Comparison of ENCODE assay signal across 27 cellular contexts in genomic region chr10:11116817-11117216, GRCh38.
"Had no signal": no experiment of that assay in that cellular context is flagged by ENCODE, and none has a peak within 500 bp of the region (broad histone marks: within the 10 kb centered on the region; RNA-seq: fewer than 3 reads in every experiment).

No MANE protein-coding gene starts in this region.

- H3K9me3 ChIP-seq: ascending aorta, MG63 had no signal

- H3K4me3 ChIP-seq: ascending aorta, MG63 had no signal

- H3K4me1 ChIP-seq: ascending aorta had no signal

- DNase-seq: activated CD4-positive, alpha-beta T cell treated with anti-CD3 and anti-CD28 coated beads, Interleukin-2, amount 10 ng/mL, durations not matched to agents 24 days and 14 days; activated CD4-positive, alpha-beta T cell treated with anti-CD3 and anti-CD28 coated beads, Interleukin-2, amount 50 U/mL, for 4 hours; activated CD8-positive, alpha-beta T cell treated with anti-CD3 and anti-CD28 coated beads for 36 hours; activated effector memory CD4-positive, alpha-beta T cell treated with anti-CD3 and anti-CD28 coated beads, Interleukin-2, amount 50 U/mL, for 16 hours; activated naive CD4-positive, alpha-beta T cell; activated naive CD8-positive, alpha-beta T cell treated with anti-CD3 and anti-CD28 coated beads, Interleukin-2, amount 10 ng/mL, durations not matched to agents 7 days and 5 days; activated T-cell treated with anti-CD3 and anti-CD28 coated beads, Interleukin-2, amount 50 U/mL, for 1 hour; activated T-cell treated with anti-CD3 and anti-CD28 coated beads, Interleukin-2, amount 50 U/mL, for 72 hours; amygdala; caudate nucleus; Karpas-422; KBM-7; MG63; NCI-H1048; NCI-H1436 treated with DMSO at 0.1 percent for 48 hours; NCI-H1694 treated with DMSO at 0.1 percent for 48 hours; NCI-H2029; NCI-H345; NCI-H524 treated with DMSO at 0.1 percent for 48 hours; SIG-M5; T-helper 1 cell; T-helper 2 cell; T-helper 9 cell had no signal

- H3K36me3 ChIP-seq: ascending aorta, MG63 had no signal

- H3K27ac ChIP-seq: ascending aorta had no signal

- ATAC-seq: activated CD8-positive, alpha-beta T cell treated with anti-CD3 and anti-CD28 coated beads for 36 hours; activated T-cell treated with anti-CD3 and anti-CD28 coated beads, Interleukin-2, amount 50 U/mL, for 72 hours; activated T-helper 17 cell treated with anti-CD3 and anti-CD28 coated beads, Interleukin-2, amount 50 U/mL, for 72 hours; Panc1; SK-N-SH treated with all-trans-retinoic acid at 6 μM for 48 hours had no signal

- H3K27me3 ChIP-seq: ascending aorta, MG63 had no signal
